In genomic region chr7:92834661-92835139, GRCh38 we compare ENCODE assay signal across 8 cellular contexts. TPM values are rescaled to one million over a fixed set of nuclear protein-coding genes. Genes with fewer than 3 reads are reported as not detected.
DNase-seq lines count a peak whose midpoint lies in the region; ATAC-seq lines count a peak whose summit lies in the region.

No MANE protein-coding gene starts in this region.

- ATAC-seq in stimulated activated effector memory CD8-positive, alpha-beta T cell treated with anti-CD3 and anti-CD28 coated beads, Interleukin-12 subunit alpha, Interleukin-12 subunit beta, amount 100 ng/mL, for 72 hours = no peak
- ATAC-seq in HG03108 (IDR thresholded peaks at IDR 0.05; ENCODE audit: unreplicated experiment) = no peak

- H3K9me3 Mint-ChIP-seq in stimulated activated effector memory CD8-positive, alpha-beta T cell treated with anti-CD3 and anti-CD28 coated beads, Interleukin-12 subunit alpha, Interleukin-12 subunit beta, amount 100 ng/mL, for 72 hours = no peaks in the 10 kb centered on the region

- peak overlapping the region; percentile 99 for H3K27ac Mint-ChIP-seq in stimulated activated effector memory CD8-positive, alpha-beta T cell treated with anti-CD3 and anti-CD28 coated beads, Interleukin-12 subunit alpha, Interleukin-12 subunit beta, amount 100 ng/mL, for 72 hours

- no peaks in the 10 kb centered on the region for H3K36me3 ChIP-seq in ES-I3 (ENCODE audit: insufficient read depth, low read length)

- H3K4me1 Mint-ChIP-seq in stimulated activated effector memory CD8-positive, alpha-beta T cell treated with anti-CD3 and anti-CD28 coated beads, Interleukin-12 subunit alpha, Interleukin-12 subunit beta, amount 100 ng/mL, for 72 hours = peaks cover 44% of the 10 kb centered on the region

- peak; percentile 52 for DNase-seq in M059J (ENCODE audit: low read depth)
- peak; percentile 61 for DNase-seq in astrocyte of the hippocampus (ENCODE audit: low read depth, low spot score)
- DNase-seq in iPS-NIHi11 (ENCODE audit: low spot score) = peak; percentile 30
- no peak for DNase-seq in stimulated activated effector memory CD8-positive, alpha-beta T cell treated with anti-CD3 and anti-CD28 coated beads, Interleukin-12 subunit alpha, Interleukin-12 subunit beta, amount 100 ng/mL, for 72 hours (ENCODE audit: low spot score in 2 of 2)
- no peak for DNase-seq in Ammon's horn (ENCODE audit: low spot score)
- no peak for DNase-seq in COR-L47 (lab: John Stamatoyannopoulos, UW)

- peak overlapping the region; percentile 84 for H3K4me3 Mint-ChIP-seq in stimulated activated effector memory CD8-positive, alpha-beta T cell treated with anti-CD3 and anti-CD28 coated beads, Interleukin-12 subunit alpha, Interleukin-12 subunit beta, amount 100 ng/mL, for 72 hours

- H3K36me3 Mint-ChIP-seq in stimulated activated effector memory CD8-positive, alpha-beta T cell treated with anti-CD3 and anti-CD28 coated beads, Interleukin-12 subunit alpha, Interleukin-12 subunit beta, amount 100 ng/mL, for 72 hours = peaks cover 64% of the 10 kb centered on the region

- peaks cover 15% of the 10 kb centered on the region for H3K4me1 ChIP-seq in ES-I3 (ENCODE audit: insufficient read depth, low read length)

- H3K9ac ChIP-seq in ES-I3 (ENCODE audit: low read depth, low read length) = peak overlapping the region; percentile 70; the same call in 1 of the 2 replicates

- H3K9me3 ChIP-seq in ES-I3 (ENCODE audit: control insufficient read depth, insufficient read depth, low read length) = no peaks in the 10 kb centered on the region

RNA-seq across cellular contexts. Expression of gene CDK6, which starts 1.7 kb away (rescaled TPM):
- 25.8 and 43.3 TPM in 2 replicates for total RNA-seq in M059J (2014; rRNA removed; shearing (Covaris generic))

Comparison
In these comparisons a context has a peak if more than half of its experiments do, and no peak if none do; other contexts are left out.
1. DNase-seq: peak in M059J (single experiment), astrocyte of the hippocampus (single experiment) and iPS-NIHi11 (single experiment); none in stimulated activated effector memory CD8-positive, alpha-beta T cell treated with anti-CD3 and anti-CD28 coated beads, Interleukin-12 subunit alpha, Interleukin-12 subunit beta, amount 100 ng/mL, for 72 hours (0 of 2), Ammon's horn (single experiment) and COR-L47 (single experiment).